In genomic region chr19:2426661-2427322, GRCh38 we compare ENCODE assay signal across 8 cellular contexts. TPM values are rescaled to one million over a fixed set of nuclear protein-coding genes. Genes with fewer than 3 reads are reported as not detected.
A peak's percentile ranks its signal among the peaks of the same experiment; 100 is the strongest.
DNase-seq lines count a peak whose midpoint lies in the region; ATAC-seq and TF ChIP-seq lines count a peak whose summit lies in the region.

No MANE protein-coding gene starts in this region.

- WGBS in smooth muscle cell (ENCODE audit: low lambda C conversion rate) = 3% methylated on average over 52 of the region's 53 CpGs

- peaks cover 10% of the 10 kb centered on the region; the same call in 1 of the 2 replicates for H3K4me1 ChIP-seq in Panc1 (ENCODE audit: control insufficient read depth, insufficient read depth, low read length)
- H3K4me1 ChIP-seq in smooth muscle cell (ENCODE audit: low read depth) = peaks cover 12% of the 10 kb centered on the region

- peaks cover 6% of the 10 kb centered on the region for H3F3A ChIP-seq in smooth muscle cell (ENCODE audit: low read depth)

- H3K36me3 ChIP-seq in Panc1 (ENCODE audit: control insufficient read depth, insufficient read depth, low read length) (peaks cover 2% of the 10 kb centered on the region; the same call in 1 of the 2 replicates), smooth muscle cell (ENCODE audit: low read depth) (no peaks in the 10 kb centered on the region)

- H3K27ac ChIP-seq in Panc1 (ENCODE audit: low read length) (peak overlapping the region; percentile 85), smooth muscle cell (ENCODE audit: low read depth) (peak overlapping the region; percentile 90)

- TF ChIP-seq CTCF in Panc1 (IDR thresholded peaks at IDR 0.05) (no peak), smooth muscle cell (IDR thresholded peaks at IDR 0.05; ENCODE audit: borderline replicate concordance, insufficient read depth, poor library complexity, severe bottlenecking) (no peak)

- H3K79me2 ChIP-seq in smooth muscle cell (ENCODE audit: low read depth) = peaks cover 32% of the 10 kb centered on the region

- intact Hi-C loops in Panc1 (cut with micrococcal nuclease; ENCODE audit: unreplicated experiment) = no loop called here

- H2AFZ ChIP-seq in smooth muscle cell (ENCODE audit: low read depth) = peak overlapping the region; percentile 71

- H3K9ac ChIP-seq in smooth muscle cell (ENCODE audit: low read depth) = peak overlapping the region; percentile 94

- H3K27me3 ChIP-seq in Panc1 (ENCODE audit: control insufficient read depth, insufficient read depth, low read length) (no peaks in the 10 kb centered on the region), smooth muscle cell (ENCODE audit: low read depth) (no peaks in the 10 kb centered on the region)

- peak overlapping the region; percentile 93 for H3K4me2 ChIP-seq in smooth muscle cell

- H3K4me3 ChIP-seq in Panc1 (ENCODE audit: low read depth in 2 of 2, low read length in 2 of 2) (peak overlapping the region; percentile 76 to 80), iPS-11a (ENCODE audit: low read depth, low read length) (peak overlapping the region; percentile 91), smooth muscle cell (peak overlapping the region; percentile 81)

- CTCF ChIA-PET in Panc1 (lab: Charles Lee) = no interaction called here

- in situ Hi-C loops in Panc1 (cut with HindIII; ENCODE audit: low pct_unique_long_range_greater_than_20kb, low sequenced_read_pairs) = no loop called here

- peak; percentile 3 for ATAC-seq in HG03108 (IDR thresholded peaks at IDR 0.05; ENCODE audit: unreplicated experiment)
- peak; percentile 28 for ATAC-seq in Panc1
- ATAC-seq in GM21737 (IDR thresholded peaks at IDR 0.05; ENCODE audit: unreplicated experiment) = no peak

- DNase-seq in activated T-cell treated with anti-CD3 and anti-CD28 coated beads for 1 hour (ENCODE audit: low read depth) (peak; percentile 10), Panc1 (ENCODE audit: low read depth, low spot score) (no peak), astrocyte of the hippocampus (ENCODE audit: low read depth, low spot score) (peak; percentile 57), smooth muscle cell (lab: John Stamatoyannopoulos, UW; ENCODE audit: unreplicated experiment) (no peak)
- no peak for DNase-seq in activated T-cell treated with anti-CD3 and anti-CD28 coated beads, Interleukin-2, amount 50 U/mL, for 48 hours

- TSS peak; percentile 74 for BruUV-seq in Panc1 (replicated peaks; lab: Mats Ljungman, UMichigan)

- peaks cover 36% of the 10 kb centered on the region for H4K20me1 ChIP-seq in smooth muscle cell (ENCODE audit: low read depth)

- POLR2A ChIA-PET in Panc1 (lab: Charles Lee) = no interaction called here

- no peaks in the 10 kb centered on the region for H3K9me3 ChIP-seq in Panc1 (ENCODE audit: control insufficient read depth, insufficient read depth, low read depth, low read length)
- H3K9me3 ChIP-seq in smooth muscle cell (replicated peaks; ENCODE audit: low read depth) = no peaks in the 10 kb centered on the region

RNA-seq across cellular contexts. Expression of gene TIMM13, which starts 0.6 kb away (rescaled TPM):
- total RNA-seq in Panc1 (2021; ENCODE audit: unreplicated experiment) (128 TPM), smooth muscle cell (14.1 and 20.0 TPM in 2 replicates)
- polyA plus RNA-seq in Panc1 (2012; ENCODE audit: insufficient read length) = 172 TPM
- polyA plus RNA-seq in smooth muscle cell = 107 and 119 TPM in 2 replicates

RNA-seq across cellular contexts. Expression of gene LMNB2, which starts 30.0 kb away (rescaled TPM):
- 159 TPM for total RNA-seq in Panc1 (2021; ENCODE audit: unreplicated experiment)
- 166 TPM for polyA plus RNA-seq in Panc1 (2012; ENCODE audit: insufficient read length)
- total RNA-seq in smooth muscle cell = 21.7 and 25.5 TPM in 2 replicates
- 29.5 and 41.8 TPM in 2 replicates for polyA plus RNA-seq in smooth muscle cell

RNA-seq across cellular contexts. Expression of gene GADD45B, which starts 49.1 kb away (rescaled TPM):
- 56.2 TPM for total RNA-seq in Panc1 (2021; ENCODE audit: unreplicated experiment)
- 43.3 TPM for polyA plus RNA-seq in Panc1 (2012; ENCODE audit: insufficient read length)
- total RNA-seq in smooth muscle cell = 252 and 326 TPM in 2 replicates
- 435 and 533 TPM in 2 replicates for polyA plus RNA-seq in smooth muscle cell

Comparison
In these comparisons a context has a peak if more than half of its experiments do, and no peak if none do; other contexts are left out.
1. DNase-seq: peak in activated T-cell treated with anti-CD3 and anti-CD28 coated beads for 1 hour (single experiment) and astrocyte of the hippocampus (single experiment); none in activated T-cell treated with anti-CD3 and anti-CD28 coated beads, Interleukin-2, amount 50 U/mL, for 48 hours (0 of 2), Panc1 (single experiment) and smooth muscle cell (single experiment).
2. Peak in every context shown above with its lines, with median percentiles within 50 percentile points of each other: H3K4me3 ChIP-seq.